8 cellular contexts compared by ENCODE assay signal in the genomic region with DNA sequence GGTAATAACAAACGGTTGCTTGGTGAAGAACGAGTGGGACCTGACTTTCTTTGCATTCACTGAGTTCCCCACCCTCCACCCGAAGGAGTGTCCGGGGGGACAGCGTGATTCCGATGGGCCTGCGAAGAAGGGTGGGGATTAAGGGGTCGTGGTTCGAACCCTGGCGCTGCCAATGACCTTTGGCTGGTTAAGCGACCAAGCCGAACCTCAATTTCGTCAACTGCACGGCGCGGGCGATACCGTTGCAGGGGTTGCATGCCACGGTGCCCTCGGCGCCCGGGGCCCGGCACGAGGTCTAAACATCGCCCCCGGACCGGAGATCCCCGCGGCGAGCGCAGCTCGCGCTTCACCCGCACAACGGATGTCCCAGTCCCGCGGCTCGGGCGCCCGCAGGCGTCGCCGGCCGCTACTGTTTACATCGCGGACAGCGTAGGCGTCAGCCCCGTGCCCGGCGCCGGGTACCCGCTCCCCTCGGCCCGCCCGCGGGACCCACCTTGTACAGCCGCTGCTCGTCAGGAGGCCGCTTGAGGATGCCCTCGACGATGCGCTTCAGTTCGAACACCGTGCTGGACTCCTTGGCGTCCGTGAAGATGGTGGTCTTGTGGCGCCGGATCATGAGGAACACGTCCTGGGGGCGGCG. TPM values are rescaled to one million over a fixed set of nuclear protein-coding genes. Genes with fewer than 3 reads are reported as not detected.
DNase-seq lines count a peak whose midpoint lies in the region; ATAC-seq, FAIRE-seq and TF ChIP-seq lines count a peak whose summit lies in the region.

No MANE protein-coding gene starts in this region.

- no peak for TF ChIP-seq RAD21 in A549 (conservative IDR thresholded peaks at IDR 0.05 in 1 of 2, IDR thresholded peaks at IDR 0.05 in 1 of 2)

- POLR2A ChIA-PET in A549 (lab: Yijun Ruan, JAX): interaction anchor here (0.6 to 0.9 kb wide), 3 partner anchors 24 to 374 kb away, joined by 3 read pairs; a partner anchor contains a TSS

- peak; percentile 1 to 28; a peak in 4 of 6 replicates for ATAC-seq in A549
- peak; percentile 18 for ATAC-seq in GM18519 (IDR thresholded peaks at IDR 0.05; ENCODE audit: low FRiP score, unreplicated experiment)
- ATAC-seq in HG03066 (IDR thresholded peaks at IDR 0.05; ENCODE audit: low read depth, unreplicated experiment): peak; percentile 33

- CTCF ChIA-PET in A549 (lab: Yijun Ruan, JAX): interaction anchor here (0.6 to 5.9 kb wide), 7 partner anchors 12 to 144 kb away, joined by 3 to 28 read pairs (median 10); no protein-coding TSS in a partner anchor

- peak overlapping the region; percentile 99 to 100 for H3K27ac ChIP-seq in A549
- peak overlapping the region; percentile 87 for H3K27ac ChIP-seq in WERI-Rb-1
- peak overlapping the region; percentile 86 to 100 (median 98) for H3K27ac ChIP-seq in esophagus muscularis mucosa (replicated peaks in 1 of 4)

- DNase-seq in A549 (ENCODE audit: low read depth in 1 of 2, low spot score in 1 of 2): no peak
- DNase-seq in WERI-Rb-1: no peak
- no peak for DNase-seq in esophagus muscularis mucosa (ENCODE audit: extremely low spot score)
- no peak for DNase-seq in NCI-H1048 (lab: John Stamatoyannopoulos, UW)
- no peak for DNase-seq in OCI-M2 (lab: John Stamatoyannopoulos, UW; ENCODE audit: unreplicated experiment)

- peak overlapping the region; percentile 95 for H3K4me2 ChIP-seq in A549

- no peak overlapping the region for H2AFZ ChIP-seq in neuron (ENCODE audit: low read depth, low read length)

- H3K27me3 ChIP-seq in WERI-Rb-1 (ENCODE audit: insufficient read depth, low read depth, severe bottlenecking): no peaks in the 10 kb centered on the region
- no peaks in the 10 kb centered on the region for H3K27me3 ChIP-seq in esophagus muscularis mucosa
- H3K27me3 ChIP-seq in neuron (ENCODE audit: insufficient read depth, low read length): no peaks in the 10 kb centered on the region

- TF ChIP-seq POLR2A in A549 (IDR thresholded peaks at IDR 0.05; ENCODE audit: low read length) (no peak), esophagus muscularis mucosa (IDR thresholded peaks at IDR 0.05; ENCODE audit: low read depth) (no peak)

- WGBS in A549 (ENCODE audit: missing lambda C conversion rate): under 1% methylated on average over 11 of the region's 72 CpGs
- WGBS in esophagus muscularis mucosa: 1% methylated on average over 15 of the region's 72 CpGs

- H3K4me3 ChIP-seq in A549: peak overlapping the region; percentile 95
- H3K4me3 ChIP-seq in WERI-Rb-1 (ENCODE audit: low read depth, low read length): peak overlapping the region; percentile 66
- peak overlapping the region; percentile 84 to 93 (median 88) for H3K4me3 ChIP-seq in esophagus muscularis mucosa
- H3K4me3 ChIP-seq in neuron (ENCODE audit: low read length): peak overlapping the region; percentile 74

- intact Hi-C loops in esophagus muscularis mucosa (cut with DNase I): loop anchor here (10.0 kb wide), 1 partner anchor 148 kb away; no protein-coding TSS in a partner anchor

- TF ChIP-seq CTCF in A549 (IDR thresholded peaks at IDR 0.05) (no peak), WERI-Rb-1 (IDR thresholded peaks at IDR 0.05; ENCODE audit: low read depth, low read length) (no peak), esophagus muscularis mucosa (IDR thresholded peaks at IDR 0.05) (no peak)

- H3K36me3 ChIP-seq in WERI-Rb-1 (peaks cover 44% of the 10 kb centered on the region), esophagus muscularis mucosa (peaks cover 6 to 37% (median 34%) of the 10 kb centered on the region in 4 donors), neuron (ENCODE audit: insufficient read depth, low read length) (peaks cover 36% of the 10 kb centered on the region)

- H3K4me1 ChIP-seq in A549: peaks cover 26% of the 10 kb centered on the region
- H3K4me1 ChIP-seq in esophagus muscularis mucosa: peaks cover 24 to 54% (median 45%) of the 10 kb centered on the region in 4 donors
- peaks cover 18% of the 10 kb centered on the region for H3K4me1 ChIP-seq in neuron (ENCODE audit: insufficient read depth, low read length)

- no peak for FAIRE-seq in A549 (lab: Jason Lieb, UNC)

- TF ChIP-seq EP300 in A549 (IDR thresholded peaks at IDR 0.05): no peak
- no peak for TF ChIP-seq EP300 in esophagus muscularis mucosa (IDR thresholded peaks at IDR 0.05)

- H3K9me3 ChIP-seq in A549 (no peaks in the 10 kb centered on the region), WERI-Rb-1 (ENCODE audit: severe bottlenecking) (no peaks in the 10 kb centered on the region), esophagus muscularis mucosa (no peaks in the 10 kb centered on the region), neuron (ENCODE audit: low read length) (no peaks in the 10 kb centered on the region)

TF ChIP-seq in A549, 52 proteins besides CTCF, POLR2A, EP300 and RAD21:
- TF ChIP-seq, protein P1, sequence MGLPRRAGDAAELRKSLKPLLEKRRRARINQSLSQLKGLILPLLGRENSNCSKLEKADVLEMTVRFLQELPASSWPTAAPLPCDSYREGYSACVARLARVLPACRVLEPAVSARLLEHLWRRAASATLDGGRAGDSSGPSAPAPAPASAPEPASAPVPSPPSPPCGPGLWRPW (IDR thresholded peaks at IDR 0.05): no peak
- TF ChIP-seq PHF8 (IDR thresholded peaks at IDR 0.05; ENCODE audit: borderline replicate concordance, low read depth): peak; percentile 28

RNA-seq across cellular contexts. Expression of a gene that starts 0.5 kb away (rescaled TPM):
- 136 and 144 TPM in 2 replicates for polyA plus RNA-seq in A549 (2011; rRNA removed)
- polyA plus RNA-seq in A549 (2012; cell fraction: cytosol; rRNA removed): 537 and 588 TPM in 2 replicates
- polyA plus RNA-seq in A549 (2012; cell fraction: nucleus; rRNA removed): 410 and 487 TPM in 2 replicates
- polyA plus RNA-seq in A549 (2017; fragmentation: RNase III; extraction: RNeasy Plus Mini Kit Qiagen cat#74134 plus additional on column Dnase treatment): 414 to 494 TPM (median 469 TPM) in 3 replicates
- polyA minus RNA-seq in A549 (2011; rRNA and poly(A)+ RNA removed): 65.0 and 108 TPM in 2 replicates
- total RNA-seq in esophagus muscularis mucosa: 100 to 1,000 TPM; 199 to 229 (median 213) TPM

RNA-seq across cellular contexts. Expression of a gene that starts 10.7 kb away (rescaled TPM):
- not detected in 2 replicates for polyA plus RNA-seq in A549 (2011; rRNA removed)
- 0.03 TPM in 1 of 2 replicates, not detected in the other for polyA plus RNA-seq in A549 (2012; cell fraction: cytosol; rRNA removed)
- not detected in 2 replicates for polyA plus RNA-seq in A549 (2012; cell fraction: nucleus; rRNA removed)
- 0.04 to 0.05 TPM in 2 of 3 replicates, not detected in the other for polyA plus RNA-seq in A549 (2017; fragmentation: RNase III; extraction: RNeasy Plus Mini Kit Qiagen cat#74134 plus additional on column Dnase treatment)
- polyA minus RNA-seq in A549 (2011; rRNA and poly(A)+ RNA removed): not detected in 2 replicates
- not detected for total RNA-seq in esophagus muscularis mucosa

RNA-seq across cellular contexts. Expression of a gene that starts 21.6 kb away (rescaled TPM):
- polyA plus RNA-seq in A549 (2011; rRNA removed) (not detected in 2 replicates), A549 (2017; fragmentation: RNase III; extraction: RNeasy Plus Mini Kit Qiagen cat#74134 plus additional on column Dnase treatment) (not detected in 3 replicates)
- not detected in 2 replicates for polyA plus RNA-seq in A549 (2012; cell fraction: cytosol; rRNA removed)
- not detected in 2 replicates for polyA plus RNA-seq in A549 (2012; cell fraction: nucleus; rRNA removed)
- polyA minus RNA-seq in A549 (2011; rRNA and poly(A)+ RNA removed): not detected in 2 replicates
- total RNA-seq in esophagus muscularis mucosa: not detected

RNA-seq across cellular contexts. Expression of a gene that starts 24.2 kb away (rescaled TPM):
- polyA plus RNA-seq in A549 (2011; rRNA removed): 167 and 231 TPM in 2 replicates
- polyA plus RNA-seq in A549 (2012; cell fraction: cytosol; rRNA removed): 245 and 313 TPM in 2 replicates
- polyA plus RNA-seq in A549 (2012; cell fraction: nucleus; rRNA removed): 1,999 and 2,227 TPM in 2 replicates
- 473 to 527 TPM (median 512 TPM) in 3 replicates for polyA plus RNA-seq in A549 (2017; fragmentation: RNase III; extraction: RNeasy Plus Mini Kit Qiagen cat#74134 plus additional on column Dnase treatment)
- polyA minus RNA-seq in A549 (2011; rRNA and poly(A)+ RNA removed): 211 and 257 TPM in 2 replicates
- total RNA-seq in esophagus muscularis mucosa: 100 to 1,000 TPM; 126 to 325 (median 234) TPM

RNA-seq across cellular contexts. Expression of a gene that starts 40.4 kb away (rescaled TPM):
- 0.16 and 0.23 TPM in 2 replicates for polyA plus RNA-seq in A549 (2011; rRNA removed)
- 0.44 and 0.60 TPM in 2 replicates for polyA plus RNA-seq in A549 (2012; cell fraction: cytosol; rRNA removed)
- 1.3 and 2.2 TPM in 2 replicates for polyA plus RNA-seq in A549 (2012; cell fraction: nucleus; rRNA removed)
- 0.08 to 0.12 TPM in 2 of 3 replicates, not detected in the other for polyA plus RNA-seq in A549 (2017; fragmentation: RNase III; extraction: RNeasy Plus Mini Kit Qiagen cat#74134 plus additional on column Dnase treatment)
- not detected in 2 replicates for polyA minus RNA-seq in A549 (2011; rRNA and poly(A)+ RNA removed)
- not detected for total RNA-seq in esophagus muscularis mucosa
